In genomic region chr6:52168351-52168750, GRCh38 we compare ENCODE assay signal across 5 cellular contexts. TPM values are rescaled to one million over a fixed set of nuclear protein-coding genes. Genes with fewer than 3 reads are reported as not detected.
"Had no signal": no experiment of that assay in that cellular context is flagged by ENCODE, and none has a peak within 500 bp of the region (broad histone marks: within the 10 kb centered on the region; RNA-seq: fewer than 3 reads in every experiment).

No MANE protein-coding gene starts in this region.

RNA-seq across cellular contexts. Expression of gene IL17A, which starts 17.8 kb away (rescaled TPM):
- total RNA-seq: GM23248, GM23338, H4, H9, HFFc6 had no signal
- polyA plus RNA-seq: GM23248, GM23338 had no signal
